ENCODE assay signal across 9 cellular contexts in the genomic region with DNA sequence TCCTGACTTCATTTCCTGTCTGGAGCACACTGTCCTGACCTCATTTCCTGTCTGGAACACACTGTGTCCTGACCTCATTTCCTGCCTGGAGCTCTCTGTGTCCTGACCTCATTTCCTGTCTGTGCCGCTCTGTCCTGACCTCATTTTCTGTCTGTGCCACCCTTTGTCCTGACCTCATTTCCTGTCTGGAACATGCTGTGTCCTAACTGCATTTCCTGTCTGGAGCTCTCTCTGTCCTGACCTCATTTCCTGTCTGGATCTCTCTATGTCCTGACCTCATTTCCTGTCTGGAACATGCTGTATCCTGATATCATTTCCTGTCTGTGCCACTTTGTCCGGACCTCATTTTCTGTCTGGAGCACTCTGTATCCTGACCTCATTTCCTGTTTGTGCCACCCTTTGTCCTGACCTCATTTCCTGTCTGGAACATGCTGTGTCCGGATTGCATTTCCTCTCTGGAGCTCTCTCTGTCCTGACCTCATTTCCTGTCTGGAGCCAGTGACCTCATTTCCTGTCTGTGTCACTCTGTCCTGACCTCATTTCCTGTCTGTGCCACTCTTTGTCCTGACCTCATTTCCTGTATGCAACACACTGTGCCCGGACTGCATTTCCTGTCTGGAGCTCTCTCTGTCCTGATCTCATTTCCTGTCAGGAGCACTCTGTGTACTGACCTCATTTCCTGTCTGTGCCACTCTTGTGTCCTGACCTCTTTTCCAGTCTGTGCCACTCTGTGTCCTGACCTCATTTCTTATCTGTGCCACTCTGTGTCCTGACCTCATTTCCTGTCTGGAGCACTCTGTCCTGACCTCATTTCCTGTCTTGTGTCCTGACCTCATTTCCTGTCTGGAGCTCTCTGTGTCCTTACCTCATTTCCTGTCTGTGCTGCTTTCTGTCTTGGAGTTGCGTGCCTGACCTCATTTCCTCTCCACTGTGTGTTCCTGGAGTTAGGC. TPM values are rescaled to one million over a fixed set of nuclear protein-coding genes. Genes with fewer than 3 reads are reported as not detected.
DNase-seq lines count a peak whose midpoint lies in the region; ATAC-seq and TF ChIP-seq lines count a peak whose summit lies in the region.
"Had no signal": no experiment of that assay in that cellular context is flagged by ENCODE, and none has a peak within 500 bp of the region (broad histone marks: within the 10 kb centered on the region; RNA-seq: fewer than 3 reads in every experiment).

No MANE protein-coding gene starts in this region.

- ATAC-seq in GM18909 (IDR thresholded peaks at IDR 0.05; ENCODE audit: poor library complexity, unreplicated experiment), result peak; percentile 54
- no peak for ATAC-seq in HG02642 (IDR thresholded peaks at IDR 0.05; ENCODE audit: poor library complexity, unreplicated experiment)

- WGBS in liver, result 53% methylated on average over 5 of the region's 5 CpGs

- H3K4me3 ChIP-seq in ascending aorta, result no peak overlapping the region
- H3K4me3 ChIP-seq in liver (ENCODE audit: low read depth in 1 of 3, low read length in 3 of 3), result no peak overlapping the region
- H3K4me3 ChIP-seq: cardiac muscle cell had no signal

- H3K4me1 ChIP-seq in ascending aorta, result peaks cover 17 to 79% of the 10 kb centered on the region in 2 donors
- peaks cover 9 to 48% (median 27%) of the 10 kb centered on the region in 4 donors for H3K4me1 ChIP-seq in liver (ENCODE audit: control insufficient read depth in 4 of 4, insufficient read depth in 4 of 4, low read length in 3 of 4)

- H3K9me3 ChIP-seq in ascending aorta, result peaks cover 0 to 8% of the 10 kb centered on the region in 2 donors
- H3K9me3 ChIP-seq in liver (ENCODE audit: control insufficient read depth in 4 of 4, low read length in 3 of 4), result peaks cover 0 to 3% (median 0%) of the 10 kb centered on the region in 4 donors

- DNase-seq in HS-5 (ENCODE audit: low read depth), result peak; percentile 76
- peak; percentile 75 for DNase-seq in T-helper 22 cell (ENCODE audit: low read depth)
- DNase-seq in ascending aorta (ENCODE audit: low spot score in 2 of 2), result peak in 1 of 2 donors; percentile 88
- peak; percentile 30 to 66 for DNase-seq in stimulated activated CD8-positive, alpha-beta memory T cell treated with anti-CD3 and anti-CD28 coated beads, Interleukin-7, amount 100 ng/mL, for 48 hours (ENCODE audit: extremely low read depth in 1 of 2, low read depth in 1 of 2)
- no peak for DNase-seq in AG08396 (ENCODE audit: low spot score)

- intact Hi-C loops in ascending aorta (cut with DNase I), result no loop called here

- no peak for TF ChIP-seq CTCF in ascending aorta (IDR thresholded peaks at IDR 0.05)
- TF ChIP-seq CTCF in liver (IDR thresholded peaks at IDR 0.05; ENCODE audit: low read depth, low read length, missing input control), result no peak

- no peak overlapping the region for H3K9ac ChIP-seq in liver (ENCODE audit: low read depth in 1 of 2, low read length in 2 of 2)

- H3K36me3 ChIP-seq in ascending aorta (peaks cover 0 to 9% of the 10 kb centered on the region in 2 donors), liver (ENCODE audit: control insufficient read depth in 4 of 4, insufficient read depth in 3 of 4, low read depth in 1 of 4, low read length in 3 of 4) (no peaks in the 10 kb centered on the region)
- H3K36me3 ChIP-seq: cardiac muscle cell had no signal

- H3K27me3 ChIP-seq in ascending aorta (no peaks in the 10 kb centered on the region), liver (ENCODE audit: control insufficient read depth in 4 of 4, insufficient read depth in 4 of 4, low read length in 3 of 4) (no peaks in the 10 kb centered on the region)
- H3K27me3 ChIP-seq: cardiac muscle cell had no signal

- TF ChIP-seq RAD21 in liver (IDR thresholded peaks at IDR 0.05), result no peak

- H3K27ac ChIP-seq in ascending aorta, result peak overlapping the region; percentile 83 to 89
- H3K27ac ChIP-seq in liver (ENCODE audit: low read depth in 1 of 2, low read length in 2 of 2), result peak overlapping the region; percentile 74 to 97
- H3K27ac ChIP-seq: cardiac muscle cell had no signal

TF ChIP-seq in liver, 16 proteins besides CTCF, POLR2A, EP300 and RAD21:
- TF ChIP-seq YY1 (IDR thresholded peaks at IDR 0.05) (no peak), JUND (IDR thresholded peaks at IDR 0.05) (peak in 1 of 2 donors; percentile 21), HNF4A (conservative IDR thresholded peaks at IDR 0.05) (no peak), FOXA1 (IDR thresholded peaks at IDR 0.05) (no peak), RXRA (IDR thresholded peaks at IDR 0.05) (peak; percentile 13 to 18), ATF3 (IDR thresholded peaks at IDR 0.05) (peak; percentile 60), HNF4G (IDR thresholded peaks at IDR 0.05) (no peak), FOXA2 (IDR thresholded peaks at IDR 0.05) (no peak), EGR1 (IDR thresholded peaks at IDR 0.05; ENCODE audit: low read depth in 2 of 2) (peak in 1 of 2 donors; percentile 13), TAF1 (conservative IDR thresholded peaks at IDR 0.05) (no peak), GABPA (IDR thresholded peaks at IDR 0.05 in 1 of 2, conservative IDR thresholded peaks at IDR 0.05 in 1 of 2) (peak; percentile 87 to 90), NR2F2 (IDR thresholded peaks at IDR 0.05) (peak; percentile 100), SP1 (IDR thresholded peaks at IDR 0.05) (peak; percentile 38)
- TF ChIP-seq, protein P1, sequence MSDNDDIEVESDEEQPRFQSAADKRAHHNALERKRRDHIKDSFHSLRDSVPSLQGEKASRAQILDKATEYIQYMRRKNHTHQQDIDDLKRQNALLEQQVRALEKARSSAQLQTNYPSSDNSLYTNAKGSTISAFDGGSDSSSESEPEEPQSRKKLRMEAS (IDR thresholded peaks at IDR 0.05), result peak; percentile 62
- TF ChIP-seq, protein P2, sequence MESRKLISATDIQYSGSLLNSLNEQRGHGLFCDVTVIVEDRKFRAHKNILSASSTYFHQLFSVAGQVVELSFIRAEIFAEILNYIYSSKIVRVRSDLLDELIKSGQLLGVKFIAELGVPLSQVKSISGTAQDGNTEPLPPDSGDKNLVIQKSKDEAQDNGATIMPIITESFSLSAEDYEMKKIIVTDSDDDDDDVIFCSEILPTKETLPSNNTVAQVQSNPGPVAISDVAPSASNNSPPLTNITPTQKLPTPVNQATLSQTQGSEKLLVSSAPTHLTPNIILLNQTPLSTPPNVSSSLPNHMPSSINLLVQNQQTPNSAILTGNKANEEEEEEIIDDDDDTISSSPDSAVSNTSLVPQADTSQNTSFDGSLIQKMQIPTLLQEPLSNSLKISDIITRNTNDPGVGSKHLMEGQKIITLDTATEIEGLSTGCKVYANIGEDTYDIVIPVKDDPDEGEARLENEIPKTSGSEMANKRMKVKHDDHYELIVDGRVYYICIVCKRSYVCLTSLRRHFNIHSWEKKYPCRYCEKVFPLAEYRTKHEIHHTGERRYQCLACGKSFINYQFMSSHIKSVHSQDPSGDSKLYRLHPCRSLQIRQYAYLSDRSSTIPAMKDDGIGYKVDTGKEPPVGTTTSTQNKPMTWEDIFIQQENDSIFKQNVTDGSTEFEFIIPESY (IDR thresholded peaks at IDR 0.05), result no peak
- TF ChIP-seq, protein P3, sequence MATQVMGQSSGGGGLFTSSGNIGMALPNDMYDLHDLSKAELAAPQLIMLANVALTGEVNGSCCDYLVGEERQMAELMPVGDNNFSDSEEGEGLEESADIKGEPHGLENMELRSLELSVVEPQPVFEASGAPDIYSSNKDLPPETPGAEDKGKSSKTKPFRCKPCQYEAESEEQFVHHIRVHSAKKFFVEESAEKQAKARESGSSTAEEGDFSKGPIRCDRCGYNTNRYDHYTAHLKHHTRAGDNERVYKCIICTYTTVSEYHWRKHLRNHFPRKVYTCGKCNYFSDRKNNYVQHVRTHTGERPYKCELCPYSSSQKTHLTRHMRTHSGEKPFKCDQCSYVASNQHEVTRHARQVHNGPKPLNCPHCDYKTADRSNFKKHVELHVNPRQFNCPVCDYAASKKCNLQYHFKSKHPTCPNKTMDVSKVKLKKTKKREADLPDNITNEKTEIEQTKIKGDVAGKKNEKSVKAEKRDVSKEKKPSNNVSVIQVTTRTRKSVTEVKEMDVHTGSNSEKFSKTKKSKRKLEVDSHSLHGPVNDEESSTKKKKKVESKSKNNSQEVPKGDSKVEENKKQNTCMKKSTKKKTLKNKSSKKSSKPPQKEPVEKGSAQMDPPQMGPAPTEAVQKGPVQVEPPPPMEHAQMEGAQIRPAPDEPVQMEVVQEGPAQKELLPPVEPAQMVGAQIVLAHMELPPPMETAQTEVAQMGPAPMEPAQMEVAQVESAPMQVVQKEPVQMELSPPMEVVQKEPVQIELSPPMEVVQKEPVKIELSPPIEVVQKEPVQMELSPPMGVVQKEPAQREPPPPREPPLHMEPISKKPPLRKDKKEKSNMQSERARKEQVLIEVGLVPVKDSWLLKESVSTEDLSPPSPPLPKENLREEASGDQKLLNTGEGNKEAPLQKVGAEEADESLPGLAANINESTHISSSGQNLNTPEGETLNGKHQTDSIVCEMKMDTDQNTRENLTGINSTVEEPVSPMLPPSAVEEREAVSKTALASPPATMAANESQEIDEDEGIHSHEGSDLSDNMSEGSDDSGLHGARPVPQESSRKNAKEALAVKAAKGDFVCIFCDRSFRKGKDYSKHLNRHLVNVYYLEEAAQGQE (IDR thresholded peaks at IDR 0.05), result no peak

RNA-seq across cellular contexts. Expression of gene SKI, which starts 27.6 kb away (rescaled TPM):
- total RNA-seq in ascending aorta (139 TPM), liver (10 to 100 TPM; 18.9 to 21.3 TPM)
- 10 to 100 TPM in 1 of 2 donors, 1 to 10 TPM in 1; 3.2 to 20.1 TPM for polyA plus RNA-seq in liver
